In genomic region chr11:62678770-62679696, GRCh38 we compare ENCODE assay signal across 8 cellular contexts. TPM values are rescaled to one million over a fixed set of nuclear protein-coding genes. Genes with fewer than 3 reads are reported as not detected.
A peak's percentile ranks its signal among the peaks of the same experiment; 100 is the strongest.
DNase-seq lines count a peak whose midpoint lies in the region; ATAC-seq and TF ChIP-seq lines count a peak whose summit lies in the region.

UBXN1 (minus strand) TSS chr11:62679073; CDS start chr11:62678923, 150 bp downstream.

- H3K9ac ChIP-seq in iPS-20b (ENCODE audit: low read depth, low read length): peak within 1 kb of the TSS; percentile 95

- H3K9me3 Mint-ChIP-seq in MCF 10A (ENCODE audit: unreplicated experiment): no peaks in the 10 kb centered on the region

- peaks cover 28% of the 10 kb centered on the region for H3K36me3 ChIP-seq in iPS-20b (ENCODE audit: insufficient read depth, low read depth, low read length)

- no peaks in the 10 kb centered on the region for H3K9me3 ChIP-seq in iPS-20b (ENCODE audit: insufficient read depth, low read depth, low read length)

- H3K36me3 Mint-ChIP-seq in MCF 10A (ENCODE audit: insufficient read depth, unreplicated experiment): peaks cover 41% of the 10 kb centered on the region

- peak; percentile 59 for ATAC-seq in HG02970 (IDR thresholded peaks at IDR 0.05; ENCODE audit: low FRiP score, unreplicated experiment)
- no peak for ATAC-seq in GM18520 (IDR thresholded peaks at IDR 0.05; ENCODE audit: unreplicated experiment)

- TSS peak; percentile 59 for BruUV-seq in MCF 10A (replicated peaks; lab: Mats Ljungman, UMichigan)

- POLR2A ChIA-PET in GM10248 (lab: Yijun Ruan, JAX): interaction anchor here (0.5 to 9.8 kb wide), 3 partner anchors 11 to 88 kb away, joined by 3 to 95 read pairs (median 10); partner anchors contain the start of genes C11orf98, CSKMT and TUT1
- POLR2A ChIA-PET in MCF 10A (lab: Yijun Ruan, JAX): interaction anchor here (0.7 to 7.1 kb wide), 23 partner anchors 10 to 177 kb away, joined by 3 to 132 read pairs (median 5); partner anchors contain the start of genes C11orf98, CSKMT, HNRNPUL2 and INTS5

- DNase-seq in GM10248 (ENCODE audit: extremely low spot score) (peak; percentile 93), NCI-H2196 (lab: John Stamatoyannopoulos, UW; ENCODE audit: unreplicated experiment) (peak; percentile 84), MCF 10A (ENCODE audit: unreplicated experiment) (peak; percentile 89)

- TF ChIP-seq CTCF in GM10248 (IDR thresholded peaks at IDR 0.05; ENCODE audit: control extremely low read depth, extremely low read depth, low read depth, missing control alignments) (no peak), VCaP (conservative IDR thresholded peaks at IDR 0.05) (no peak), MCF 10A (IDR thresholded peaks at IDR 0.05; ENCODE audit: unreplicated experiment) (no peak)

- intact Hi-C loops in MCF 10A (cut with micrococcal nuclease): no loop called here

- peak within 1 kb of the TSS; percentile 94 for H3K27ac Mint-ChIP-seq in MCF 10A (ENCODE audit: low read depth, unreplicated experiment)

- CTCF ChIA-PET in GM10248 (lab: Yijun Ruan, JAX): interaction anchor here (1.0 to 3.5 kb wide), 7 partner anchors 13 to 254 kb away, joined by 3 to 59 read pairs (median 4); partner anchors contain the start of genes C11orf98, CSKMT and LRRN4CL
- CTCF ChIA-PET in MCF 10A (lab: Yijun Ruan, JAX): interaction anchor here (0.8 to 3.0 kb wide), 11 partner anchors 7 to 1532 kb away, joined by 3 to 72 read pairs (median 11); partner anchors contain the start of genes BSCL2, GNG3, HNRNPUL2 and LBHD1

- no peaks in the 10 kb centered on the region for H3K27me3 Mint-ChIP-seq in MCF 10A (ENCODE audit: insufficient read depth, unreplicated experiment)

- peak within 1 kb of the TSS; percentile 72 for H3K4me3 Mint-ChIP-seq in MCF 10A (ENCODE audit: unreplicated experiment)

- H3K4me3 ChIP-seq in iPS-20b (ENCODE audit: low read length) (peak within 1 kb of the TSS; percentile 96), skin epidermis (peak within 1 kb of the TSS; percentile 70 to 92 (median 85))

- H3K4me1 ChIP-seq in iPS-20b (ENCODE audit: insufficient read depth, low read length): peaks cover 7% of the 10 kb centered on the region

- peak within 1 kb of the TSS; percentile 88 for H3K27ac ChIP-seq in VCaP
- peak within 1 kb of the TSS; percentile 89 for H3K27ac ChIP-seq in iPS-20b (ENCODE audit: low read length)
- H3K27ac ChIP-seq in skin epidermis: peak within 1 kb of the TSS; percentile 76 to 97 (median 93)

- H3K4me1 Mint-ChIP-seq in MCF 10A (ENCODE audit: insufficient read depth, unreplicated experiment): peaks cover 22% of the 10 kb centered on the region

- H3K27me3 ChIP-seq in iPS-20b (ENCODE audit: insufficient read depth, low read length): no peaks in the 10 kb centered on the region

RNA-seq across cellular contexts. Expression of gene UBXN1, which starts in this region (rescaled TPM):
- 146 and 153 TPM in 2 replicates for total RNA-seq in MCF 10A (2022)
